8 cellular contexts compared by ENCODE assay signal in genomic region chr2:24204505-24204904, GRCh38. TPM values are rescaled to one million over a fixed set of nuclear protein-coding genes. Genes with fewer than 3 reads are reported as not detected.
"Had no signal": no experiment of that assay in that cellular context is flagged by ENCODE, and none has a peak within 500 bp of the region (broad histone marks: within the 10 kb centered on the region; RNA-seq: fewer than 3 reads in every experiment).

No MANE protein-coding gene starts in this region.

- ATAC-seq: K562 had no signal

- H2AFZ ChIP-seq: GM23248 had no signal

- H3K9ac ChIP-seq: GM23248 had no signal

- DNase-seq: GM23248, GOT3, H9, HCEC 1CT, IMR-90 had no signal

- H3K4me3 Mint-ChIP-seq: H9 had no signal

- H3K27ac ChIP-seq: GM23248 had no signal

- H3K4me3 ChIP-seq: GM23248, K562 had no signal

RNA-seq across cellular contexts. Expression of gene FAM228A, which starts 29.7 kb away (rescaled TPM):
- total RNA-seq: H4, H9, HT-29, IMR-90, K562 had no signal
- polyA plus RNA-seq: GM23248, IMR-90, K562 had no signal
